In genomic region chr3:65305836-65306235, GRCh38 we compare ENCODE assay signal across 8 cellular contexts.
"Had no signal": no experiment of that assay in that cellular context is flagged by ENCODE, and none has a peak within 500 bp of the region (broad histone marks: within the 10 kb centered on the region; RNA-seq: fewer than 3 reads in every experiment).

No MANE protein-coding gene starts in this region.

- H3K27ac Mint-ChIP-seq: IgD-negative memory B cell had no signal

- DNase-seq: IMR-90, KBM-7, KG1 had no signal

- H3K4me2 ChIP-seq: KMS-11 had no signal

- H3K4me1 Mint-ChIP-seq: IgD-negative memory B cell had no signal

- H3K9ac ChIP-seq: KMS-11 had no signal

- H3K4me3 Mint-ChIP-seq: IgD-negative memory B cell had no signal

- H3K36me3 Mint-ChIP-seq: IgD-negative memory B cell had no signal

- H3K4me3 ChIP-seq: K562 had no signal

- ATAC-seq: HepG2, K562 had no signal

- H3K27ac ChIP-seq: HL-60, KMS-11 had no signal
